Comparison of ENCODE assay signal across 29 cellular contexts in the genomic region with DNA sequence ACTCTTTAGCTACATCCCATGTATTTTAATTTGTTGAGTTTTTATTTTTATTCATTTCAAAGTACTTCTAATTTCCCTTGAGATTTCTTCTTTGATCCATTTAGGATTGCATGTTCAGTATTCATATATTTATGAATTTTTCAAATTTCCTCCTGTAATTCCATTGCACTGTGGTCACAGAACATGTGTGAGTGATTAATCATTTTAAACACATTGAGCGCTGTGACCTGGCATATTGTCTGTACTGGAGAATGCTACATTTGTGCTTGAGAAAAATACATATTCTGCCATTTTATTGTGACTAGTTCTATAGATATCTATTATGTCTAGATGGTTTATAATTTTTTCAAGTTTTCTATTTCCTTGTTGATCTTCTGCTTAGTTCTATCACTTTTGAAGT.
DNase-seq lines count a peak whose midpoint lies in the region; ATAC-seq, FAIRE-seq and TF ChIP-seq lines count a peak whose summit lies in the region.
"Had no signal": no experiment of that assay in that cellular context is flagged by ENCODE, and none has a peak within 500 bp of the region (broad histone marks: within the 10 kb centered on the region; RNA-seq: fewer than 3 reads in every experiment).

No MANE protein-coding gene starts in this region.

- H3F3A ChIP-seq in SK-N-SH (replicated peaks; ENCODE audit: insufficient read depth): no peaks in the 10 kb centered on the region

- DNase-seq in ELR (ENCODE audit: low read depth) (peak; percentile 29), LHCN-M2 (ENCODE audit: low read depth) (peak; percentile 86), choroid plexus epithelial cell (ENCODE audit: low read depth) (peak; percentile 57), SK-N-SH (no peak), tibial nerve (ENCODE audit: low spot score in 2 of 2) (no peak), gastrocnemius medialis (no peak)
- DNase-seq: ACHN; BE2C; CD8-positive, alpha-beta memory T cell; DMS 273 treated with DMSO at 0.1 percent for 48 hours; DMS79; EL; GF-D8; IMR-90; KG1; NCI-H1048; NCI-H1436; NCI-H187; NCI-H446 treated with DMSO at 0.1 percent for 48 hours; NCI-H526; Right ventricle myocardium superior; RPMI8226 had no signal

- H3K4me3 ChIP-seq in choroid plexus epithelial cell (ENCODE audit: low read depth, low read length) (no peak overlapping the region), SK-N-SH (ENCODE audit: low read depth in 2 of 2, low read length in 1 of 2) (no peak overlapping the region), tibial nerve (no peak overlapping the region), gastrocnemius medialis (no peak overlapping the region)
- H3K4me3 ChIP-seq: SJSA1 had no signal

- H3K79me2 ChIP-seq in SK-N-SH (ENCODE audit: insufficient read depth): no peaks in the 10 kb centered on the region

- CTCF ChIA-PET in SK-N-SH (lab: Yijun Ruan, JAX): interaction anchor here (5.9 kb wide), 1 partner anchor 7 kb away, joined by 34 read pairs; no protein-coding TSS in a partner anchor

- TF ChIP-seq CTCF in choroid plexus epithelial cell (conservative IDR thresholded peaks at IDR 0.05; ENCODE audit: low read depth, low read length) (no peak), SK-N-SH (IDR thresholded peaks at IDR 0.05) (no peak), tibial nerve (IDR thresholded peaks at IDR 0.05) (no peak), gastrocnemius medialis (IDR thresholded peaks at IDR 0.05 in 4 of 5, conservative IDR thresholded peaks at IDR 0.05 in 1 of 5) (no peak)

- H2AFZ ChIP-seq in SK-N-SH (ENCODE audit: low read depth): no peak overlapping the region

- TF ChIP-seq RAD21 in SK-N-SH (IDR thresholded peaks at IDR 0.05; ENCODE audit: low read length): no peak

- H3K36me3 ChIP-seq in SK-N-SH (replicated peaks in 1 of 2; ENCODE audit: control insufficient read depth in 1 of 2, insufficient read depth in 2 of 2, low read length in 1 of 2): no peaks in the 10 kb centered on the region
- H3K36me3 ChIP-seq in tibial nerve: no peaks in the 10 kb centered on the region
- no peaks in the 10 kb centered on the region for H3K36me3 ChIP-seq in gastrocnemius medialis
- H3K36me3 ChIP-seq: BE2C, SJSA1 had no signal

- H3K9ac ChIP-seq in SK-N-SH: no peak overlapping the region

- TF ChIP-seq POLR2A in tibial nerve (IDR thresholded peaks at IDR 0.05): no peak
- no peak for TF ChIP-seq POLR2A in gastrocnemius medialis (IDR thresholded peaks at IDR 0.05)

- FAIRE-seq in islet of Langerhans (lab: Jason Lieb, UNC): peak; percentile 41
- FAIRE-seq: GM12892, GM19239, H54 had no signal

- no peak overlapping the region for H3K27ac ChIP-seq in SK-N-SH (ENCODE audit: low read depth in 2 of 2, low read length in 1 of 2)
- no peak overlapping the region for H3K27ac ChIP-seq in tibial nerve
- H3K27ac ChIP-seq in gastrocnemius medialis: no peak overlapping the region
- H3K27ac ChIP-seq: 22Rv1, SJSA1 had no signal

- in situ Hi-C loops in gastrocnemius medialis (cut with MboI; ENCODE audit: low sequenced_read_pairs in 4 of 4): no loop called here

- H3K4me2 ChIP-seq in SK-N-SH: no peak overlapping the region

- TF ChIP-seq EP300 in SK-N-SH (IDR thresholded peaks at IDR 0.05; ENCODE audit: borderline replicate concordance in 1 of 2, low read depth in 1 of 2, low read length in 1 of 2) (no peak), tibial nerve (IDR thresholded peaks at IDR 0.05) (no peak)

- POLR2A ChIA-PET in SK-N-SH (lab: Yijun Ruan, JAX): no interaction called here

- H3K9me2 ChIP-seq in SK-N-SH: no peaks in the 10 kb centered on the region

- H4K20me1 ChIP-seq in SK-N-SH (ENCODE audit: insufficient read depth): no peaks in the 10 kb centered on the region

- no peaks in the 10 kb centered on the region for H3K27me3 ChIP-seq in SK-N-SH (ENCODE audit: insufficient read depth)
- H3K27me3 ChIP-seq in tibial nerve: no peaks in the 10 kb centered on the region
- no peaks in the 10 kb centered on the region for H3K27me3 ChIP-seq in gastrocnemius medialis
- H3K27me3 ChIP-seq: BE2C, SJSA1 had no signal

- 83% methylated on average over 1 of the region's 1 CpG for WGBS in SK-N-SH (ENCODE audit: low lambda C conversion rate)
- WGBS in tibial nerve, 2 donors: 71 to 78% methylated on average over 1 of the region's 1 CpG

- H3K4me1 ChIP-seq in SK-N-SH (ENCODE audit: control insufficient read depth in 1 of 2, insufficient read depth in 2 of 2, low read depth in 1 of 2, low read length in 1 of 2): peaks cover 0 to 2% of the 10 kb centered on the region in 2 experiments; a peak in 1 of 4 replicates
- no peaks in the 10 kb centered on the region for H3K4me1 ChIP-seq in tibial nerve
- no peaks in the 10 kb centered on the region for H3K4me1 ChIP-seq in gastrocnemius medialis
- H3K4me1 ChIP-seq: BE2C, SJSA1 had no signal

- H3K9me3 ChIP-seq in SK-N-SH (no peaks in the 10 kb centered on the region), tibial nerve (no peaks in the 10 kb centered on the region), gastrocnemius medialis (no peaks in the 10 kb centered on the region)
- H3K9me3 ChIP-seq: BE2C, SJSA1 had no signal

- intact Hi-C loops in gastrocnemius medialis (cut with DNase I; ENCODE audit: low total_unique reads): no loop called here

- ATAC-seq in HG03342 (IDR thresholded peaks at IDR 0.05; ENCODE audit: unreplicated experiment) (no peak), gastrocnemius medialis (no peak)

TF ChIP-seq in SK-N-SH, 30 proteins besides CTCF, POLR2A, EP300 and RAD21:
- TF ChIP-seq, protein P1, sequence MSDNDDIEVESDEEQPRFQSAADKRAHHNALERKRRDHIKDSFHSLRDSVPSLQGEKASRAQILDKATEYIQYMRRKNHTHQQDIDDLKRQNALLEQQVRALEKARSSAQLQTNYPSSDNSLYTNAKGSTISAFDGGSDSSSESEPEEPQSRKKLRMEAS (IDR thresholded peaks at IDR 0.05; ENCODE audit: low read depth): no peak
TF ChIP-seq in SK-N-SH: peak in this region for 0.

Comparison
In these comparisons a context has a peak if more than half of its experiments do, and no peak if none do; other contexts are left out.
1. DNase-seq: peak in ELR (single experiment), LHCN-M2 (single experiment) and choroid plexus epithelial cell (single experiment); none in SK-N-SH (single experiment), tibial nerve (0 of 2) and gastrocnemius medialis (0 of 2).